ENCODE assay signal across 1 cellular context in the genomic region with DNA sequence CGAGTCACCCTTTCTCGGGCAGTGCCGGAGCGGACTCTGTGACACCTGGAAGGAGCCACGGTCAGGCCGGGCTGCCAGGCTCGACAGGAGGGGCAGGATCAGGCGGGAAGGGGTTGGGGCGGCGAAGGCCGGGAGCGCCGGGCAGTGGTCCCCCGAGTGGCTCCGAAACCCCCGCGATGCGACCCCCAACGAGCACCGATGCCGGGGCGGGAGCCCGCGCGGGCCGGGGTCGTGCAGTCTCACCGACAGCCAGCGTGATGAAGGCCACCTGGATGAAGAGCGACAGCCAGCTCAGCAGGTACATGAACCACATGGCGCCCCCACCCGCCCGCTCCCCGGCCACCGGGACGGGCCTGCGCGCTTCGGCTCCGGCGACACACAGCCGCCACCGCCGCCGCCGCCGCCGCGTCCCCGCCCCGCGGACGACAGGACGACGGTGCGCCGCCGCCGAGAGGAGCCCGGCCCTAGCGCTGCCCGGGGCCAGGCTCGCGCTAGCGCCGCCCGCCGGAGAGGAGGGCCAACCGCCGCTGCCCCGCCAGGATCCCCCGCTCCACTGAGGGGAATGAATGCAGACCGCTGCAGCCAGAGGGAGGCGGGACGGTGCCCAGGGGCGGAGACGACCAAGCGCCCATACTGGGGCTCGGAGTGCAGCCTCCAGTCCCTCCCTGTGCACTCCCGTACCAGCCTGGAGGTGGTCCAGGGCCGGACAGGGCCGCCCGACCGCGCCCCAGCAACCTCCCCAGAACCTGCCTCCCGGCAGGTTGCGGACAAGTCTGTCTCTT.
A peak's percentile ranks its signal among the peaks of the same experiment; 100 is the strongest.
TF ChIP-seq lines count a peak whose summit lies in the region.

TSS of gene TEX261 (minus strand) at position 429 of the 782 bp plus-strand sequence. CDS start at position 313, 116 bp downstream.

TF ChIP-seq in K562, 482 proteins besides CTCF, POLR2A, EP300 and RAD21 (continued from another document and continues in another):
- peak; percentile 92 for TF ChIP-seq GATAD2B (IDR thresholded peaks at IDR 0.05; ENCODE audit: borderline replicate concordance)
- TF ChIP-seq CREB1 (IDR thresholded peaks at IDR 0.05), result peak; percentile 47; the same call in 1 of the 2 replicates
- TF ChIP-seq CREB1 (CRISPR knock-in tag; IDR thresholded peaks at IDR 0.05), result no peak
- 0 out of 2 replicates have a peak, but pooled peaks have one; percentile 6 for TF ChIP-seq BHLHE40 (IDR thresholded peaks at IDR 0.05; ENCODE audit: low read length)
- TF ChIP-seq BCLAF1 (IDR thresholded peaks at IDR 0.05; ENCODE audit: borderline replicate concordance in 1 of 2, control insufficient read depth in 1 of 2, low read depth in 2 of 2, low read length in 1 of 2), result peak in 1 of 2 experiments; percentile 73; a peak in 1 of 4 replicates
- peak; percentile 84 for TF ChIP-seq SP2 (IDR thresholded peaks at IDR 0.05; ENCODE audit: extremely low read depth, low read depth, low read length, poor library complexity, severe bottlenecking)
- TF ChIP-seq, protein P1, sequence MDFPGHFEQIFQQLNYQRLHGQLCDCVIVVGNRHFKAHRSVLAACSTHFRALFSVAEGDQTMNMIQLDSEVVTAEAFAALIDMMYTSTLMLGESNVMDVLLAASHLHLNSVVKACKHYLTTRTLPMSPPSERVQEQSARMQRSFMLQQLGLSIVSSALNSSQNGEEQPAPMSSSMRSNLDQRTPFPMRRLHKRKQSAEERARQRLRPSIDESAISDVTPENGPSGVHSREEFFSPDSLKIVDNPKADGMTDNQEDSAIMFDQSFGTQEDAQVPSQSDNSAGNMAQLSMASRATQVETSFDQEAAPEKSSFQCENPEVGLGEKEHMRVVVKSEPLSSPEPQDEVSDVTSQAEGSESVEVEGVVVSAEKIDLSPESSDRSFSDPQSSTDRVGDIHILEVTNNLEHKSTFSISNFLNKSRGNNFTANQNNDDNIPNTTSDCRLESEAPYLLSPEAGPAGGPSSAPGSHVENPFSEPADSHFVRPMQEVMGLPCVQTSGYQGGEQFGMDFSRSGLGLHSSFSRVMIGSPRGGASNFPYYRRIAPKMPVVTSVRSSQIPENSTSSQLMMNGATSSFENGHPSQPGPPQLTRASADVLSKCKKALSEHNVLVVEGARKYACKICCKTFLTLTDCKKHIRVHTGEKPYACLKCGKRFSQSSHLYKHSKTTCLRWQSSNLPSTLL (IDR thresholded peaks at IDR 0.05), result no peak
- TF ChIP-seq, protein P2, sequence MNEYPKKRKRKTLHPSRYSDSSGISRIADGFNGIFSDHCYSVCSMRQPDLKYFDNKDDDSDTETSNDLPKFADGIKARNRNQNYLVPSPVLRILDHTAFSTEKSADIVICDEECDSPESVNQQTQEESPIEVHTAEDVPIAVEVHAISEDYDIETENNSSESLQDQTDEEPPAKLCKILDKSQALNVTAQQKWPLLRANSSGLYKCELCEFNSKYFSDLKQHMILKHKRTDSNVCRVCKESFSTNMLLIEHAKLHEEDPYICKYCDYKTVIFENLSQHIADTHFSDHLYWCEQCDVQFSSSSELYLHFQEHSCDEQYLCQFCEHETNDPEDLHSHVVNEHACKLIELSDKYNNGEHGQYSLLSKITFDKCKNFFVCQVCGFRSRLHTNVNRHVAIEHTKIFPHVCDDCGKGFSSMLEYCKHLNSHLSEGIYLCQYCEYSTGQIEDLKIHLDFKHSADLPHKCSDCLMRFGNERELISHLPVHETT (CRISPR knock-in tag; conservative IDR thresholded peaks at IDR 0.05 in 1 of 2, IDR thresholded peaks at IDR 0.05 in 1 of 2), result peak in 1 of 2 experiments; percentile 98; a peak in 2 of 4 replicates
- no peak for TF ChIP-seq ZNF253 (CRISPR knock-in tag; conservative IDR thresholded peaks at IDR 0.05)
- TF ChIP-seq SOX6 (IDR thresholded peaks at IDR 0.05), result peak; percentile 37; the same call in 1 of the 2 replicates
- TF ChIP-seq, protein P3, sequence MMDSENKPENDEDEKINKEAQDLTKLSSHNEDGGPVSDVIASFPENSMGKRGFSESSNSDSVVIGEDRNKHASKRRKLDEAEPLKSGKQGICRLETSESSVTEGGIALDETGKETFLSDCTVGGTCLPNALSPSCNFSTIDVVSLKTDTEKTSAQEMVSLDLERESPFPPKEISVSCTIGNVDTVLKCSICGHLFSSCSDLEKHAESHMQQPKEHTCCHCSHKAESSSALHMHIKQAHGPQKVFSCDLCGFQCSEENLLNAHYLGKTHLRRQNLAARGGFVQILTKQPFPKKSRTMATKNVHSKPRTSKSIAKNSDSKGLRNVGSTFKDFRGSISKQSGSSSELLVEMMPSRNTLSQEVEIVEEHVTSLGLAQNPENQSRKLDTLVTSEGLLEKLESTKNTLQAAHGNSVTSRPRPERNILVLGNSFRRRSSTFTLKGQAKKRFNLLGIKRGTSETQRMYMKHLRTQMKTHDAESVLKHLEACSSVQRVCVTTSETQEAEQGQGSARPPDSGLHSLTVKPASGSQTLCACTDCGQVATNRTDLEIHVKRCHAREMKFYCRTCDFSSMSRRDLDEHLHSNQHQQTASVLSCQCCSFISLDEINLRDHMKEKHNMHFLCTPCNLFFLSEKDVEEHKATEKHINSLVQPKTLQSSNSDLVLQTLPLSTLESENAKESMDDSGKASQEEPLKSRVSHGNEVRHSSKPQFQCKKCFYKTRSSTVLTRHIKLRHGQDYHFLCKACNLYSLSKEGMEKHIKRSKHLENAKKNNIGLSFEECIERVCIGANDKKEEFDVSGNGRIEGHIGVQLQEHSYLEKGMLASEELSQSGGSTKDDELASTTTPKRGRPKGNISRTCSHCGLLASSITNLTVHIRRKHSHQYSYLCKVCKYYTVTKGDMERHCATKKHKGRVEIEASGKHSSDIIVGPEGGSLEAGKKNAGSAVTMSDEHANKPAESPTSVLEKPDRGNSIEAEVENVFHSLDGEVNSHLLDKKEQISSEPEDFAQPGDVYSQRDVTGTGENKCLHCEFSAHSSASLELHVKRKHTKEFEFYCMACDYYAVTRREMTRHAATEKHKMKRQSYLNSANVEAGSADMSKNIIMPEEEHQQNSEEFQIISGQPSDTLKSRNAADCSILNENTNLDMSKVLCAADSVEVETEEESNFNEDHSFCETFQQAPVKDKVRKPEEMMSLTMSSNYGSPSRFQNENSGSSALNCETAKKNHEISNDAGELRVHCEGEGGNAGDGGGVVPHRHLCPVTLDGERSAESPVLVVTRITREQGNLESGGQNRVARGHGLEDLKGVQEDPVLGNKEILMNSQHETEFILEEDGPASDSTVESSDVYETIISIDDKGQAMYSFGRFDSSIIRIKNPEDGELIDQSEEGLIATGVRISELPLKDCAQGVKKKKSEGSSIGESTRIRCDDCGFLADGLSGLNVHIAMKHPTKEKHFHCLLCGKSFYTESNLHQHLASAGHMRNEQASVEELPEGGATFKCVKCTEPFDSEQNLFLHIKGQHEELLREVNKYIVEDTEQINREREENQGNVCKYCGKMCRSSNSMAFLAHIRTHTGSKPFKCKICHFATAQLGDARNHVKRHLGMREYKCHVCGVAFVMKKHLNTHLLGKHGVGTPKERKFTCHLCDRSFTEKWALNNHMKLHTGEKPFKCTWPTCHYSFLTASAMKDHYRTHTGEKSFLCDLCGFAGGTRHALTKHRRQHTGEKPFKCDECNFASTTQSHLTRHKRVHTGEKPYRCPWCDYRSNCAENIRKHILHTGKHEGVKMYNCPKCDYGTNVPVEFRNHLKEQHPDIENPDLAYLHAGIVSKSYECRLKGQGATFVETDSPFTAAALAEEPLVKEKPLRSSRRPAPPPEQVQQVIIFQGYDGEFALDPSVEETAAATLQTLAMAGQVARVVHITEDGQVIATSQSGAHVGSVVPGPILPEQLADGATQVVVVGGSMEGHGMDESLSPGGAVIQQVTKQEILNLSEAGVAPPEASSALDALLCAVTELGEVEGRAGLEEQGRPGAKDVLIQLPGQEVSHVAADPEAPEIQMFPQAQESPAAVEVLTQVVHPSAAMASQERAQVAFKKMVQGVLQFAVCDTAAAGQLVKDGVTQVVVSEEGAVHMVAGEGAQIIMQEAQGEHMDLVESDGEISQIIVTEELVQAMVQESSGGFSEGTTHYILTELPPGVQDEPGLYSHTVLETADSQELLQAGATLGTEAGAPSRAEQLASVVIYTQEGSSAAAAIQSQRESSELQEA (IDR thresholded peaks at IDR 0.05; ENCODE audit: low read depth), result no peak
- TF ChIP-seq U2AF1 (optimal IDR thresholded peaks at IDR 0.05; ENCODE audit: low read depth, low read length), result peak; percentile 60
- TF ChIP-seq SUPT5H (IDR thresholded peaks at IDR 0.05), result 0 out of 2 replicates have a peak, but pooled peaks have one; percentile 54
- no peak for TF ChIP-seq ZNF224 (CRISPR knock-in tag; IDR thresholded peaks at IDR 0.05)
- TF ChIP-seq, protein P4, sequence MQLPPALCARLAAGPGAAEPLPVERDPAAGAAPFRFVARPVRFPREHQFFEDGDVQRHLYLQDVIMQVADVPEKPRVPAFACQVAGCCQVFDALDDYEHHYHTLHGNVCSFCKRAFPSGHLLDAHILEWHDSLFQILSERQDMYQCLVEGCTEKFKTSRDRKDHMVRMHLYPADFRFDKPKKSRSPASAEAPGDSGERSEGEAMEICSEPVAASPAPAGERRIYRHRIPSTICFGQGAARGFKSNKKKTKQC (CRISPR knock-in tag; IDR thresholded peaks at IDR 0.05), result peak; percentile 38; the same call in 1 of the 2 replicates
- TF ChIP-seq, protein P5, sequence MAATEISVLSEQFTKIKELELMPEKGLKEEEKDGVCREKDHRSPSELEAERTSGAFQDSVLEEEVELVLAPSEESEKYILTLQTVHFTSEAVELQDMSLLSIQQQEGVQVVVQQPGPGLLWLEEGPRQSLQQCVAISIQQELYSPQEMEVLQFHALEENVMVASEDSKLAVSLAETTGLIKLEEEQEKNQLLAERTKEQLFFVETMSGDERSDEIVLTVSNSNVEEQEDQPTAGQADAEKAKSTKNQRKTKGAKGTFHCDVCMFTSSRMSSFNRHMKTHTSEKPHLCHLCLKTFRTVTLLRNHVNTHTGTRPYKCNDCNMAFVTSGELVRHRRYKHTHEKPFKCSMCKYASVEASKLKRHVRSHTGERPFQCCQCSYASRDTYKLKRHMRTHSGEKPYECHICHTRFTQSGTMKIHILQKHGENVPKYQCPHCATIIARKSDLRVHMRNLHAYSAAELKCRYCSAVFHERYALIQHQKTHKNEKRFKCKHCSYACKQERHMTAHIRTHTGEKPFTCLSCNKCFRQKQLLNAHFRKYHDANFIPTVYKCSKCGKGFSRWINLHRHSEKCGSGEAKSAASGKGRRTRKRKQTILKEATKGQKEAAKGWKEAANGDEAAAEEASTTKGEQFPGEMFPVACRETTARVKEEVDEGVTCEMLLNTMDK (IDR thresholded peaks at IDR 0.05; ENCODE audit: borderline replicate concordance, insufficient read depth, low read depth, low read length, poor library complexity, severe bottlenecking), result peak; percentile 94
- no peak for TF ChIP-seq HDAC1 (IDR thresholded peaks at IDR 0.05)
- 0 out of 4 replicates have a peak, but pooled peaks of 1 of the 2 experiments have one; percentile 54 for TF ChIP-seq TEAD1 (CRISPR knock-in tag; IDR thresholded peaks at IDR 0.05)
- peak; percentile 45 for TF ChIP-seq MYC (IDR thresholded peaks at IDR 0.05; ENCODE audit: low read depth, low read length)
- TF ChIP-seq MYC (CRISPR knock-in tag; IDR thresholded peaks at IDR 0.05; ENCODE audit: borderline replicate concordance, low read depth), result no peak
- TF ChIP-seq CCNT2 (IDR thresholded peaks at IDR 0.05; ENCODE audit: borderline replicate concordance, extremely low read depth, insufficient read length, low read depth, low read length), result peak; percentile 63
- TF ChIP-seq TBL1XR1 (IDR thresholded peaks at IDR 0.05; ENCODE audit: low read length in 2 of 2), result peak in 1 of 2 experiments; percentile 55; a peak in 1 of 4 replicates
- peak; percentile 76 for TF ChIP-seq SIN3B (IDR thresholded peaks at IDR 0.05; ENCODE audit: low read depth)
- TF ChIP-seq SMC3 (conservative IDR thresholded peaks at IDR 0.05; ENCODE audit: insufficient read depth, low read depth, low read length), result 0 out of 2 replicates have a peak, but pooled peaks have one; percentile 30
- TF ChIP-seq BRD4 (IDR thresholded peaks at IDR 0.05), result peak; percentile 46; the same call in 1 of the 2 replicates
